In genomic region chr19:436413-436950, GRCh38 we compare ENCODE assay signal across 2 cellular contexts.
A peak's percentile ranks its signal among the peaks of the same experiment; 100 is the strongest.
TF ChIP-seq lines count a peak whose summit lies in the region.

No MANE protein-coding gene starts in this region.

TF ChIP-seq in Ishikawa, 13 proteins besides CTCF, POLR2A, EP300 and RAD21:
- TF ChIP-seq ZBTB7A (IDR thresholded peaks at IDR 0.05; ENCODE audit: low read depth) (0 out of 2 replicates have a peak, but pooled peaks have one; percentile 44), USF1 (IDR thresholded peaks at IDR 0.05) (no peak), EGR1 (IDR thresholded peaks at IDR 0.05) (no peak), TAF1 (IDR thresholded peaks at IDR 0.05; ENCODE audit: low read depth) (no peak)

TF ChIP-seq in H1, 55 proteins besides CTCF, POLR2A, EP300 and RAD21:
- TF ChIP-seq POLR2AphosphoS5 (IDR thresholded peaks at IDR 0.05; ENCODE audit: low read depth, low read length) (no peak), NRF1 (IDR thresholded peaks at IDR 0.05; ENCODE audit: low read depth, low read length) (no peak), EZH2 (IDR thresholded peaks at IDR 0.05; ENCODE audit: low read depth, low read length, severe bottlenecking) (no peak), RNF2 (IDR thresholded peaks at IDR 0.05; ENCODE audit: borderline replicate concordance, low read depth, low read length, missing control alignments, poor library complexity, severe bottlenecking) (no peak), E2F6 (IDR thresholded peaks at IDR 0.05) (no peak), KDM4A (IDR thresholded peaks at IDR 0.05; ENCODE audit: low read depth, low read length, severe bottlenecking) (no peak), CEBPB (IDR thresholded peaks at IDR 0.05; ENCODE audit: low read depth, low read length) (no peak), SIX5 (IDR thresholded peaks at IDR 0.05; ENCODE audit: low read depth, low read length) (no peak), SIN3A (conservative IDR thresholded peaks at IDR 0.05 in 1 of 2, IDR thresholded peaks at IDR 0.05 in 1 of 2; ENCODE audit: low read depth in 1 of 2, low read length in 2 of 2) (no peak), TAF7 (optimal IDR thresholded peaks at IDR 0.05; ENCODE audit: borderline replicate concordance, low read depth, low read length) (no peak), USF2 (IDR thresholded peaks at IDR 0.05; ENCODE audit: low read length) (no peak), SRF (IDR thresholded peaks at IDR 0.05; ENCODE audit: low read depth, low read length) (no peak), CHD1 (IDR thresholded peaks at IDR 0.05; ENCODE audit: low read depth, low read length) (no peak), KDM5A (IDR thresholded peaks at IDR 0.05; ENCODE audit: low read length) (no peak), CHD2 (IDR thresholded peaks at IDR 0.05; ENCODE audit: low read length) (no peak)
